20 cellular contexts compared by ENCODE assay signal in genomic region chr10:133481086-133481643, GRCh38. TPM values are rescaled to one million over a fixed set of nuclear protein-coding genes. Genes with fewer than 3 reads are reported as not detected.
"Had no signal": no experiment of that assay in that cellular context is flagged by ENCODE, and none has a peak within 500 bp of the region (broad histone marks: within the 10 kb centered on the region; RNA-seq: fewer than 3 reads in every experiment).

No MANE protein-coding gene starts in this region.

- DNase-seq: activated CD4-positive, alpha-beta memory T cell treated with anti-CD3 and anti-CD28 coated beads for 36 hours; activated CD4-positive, alpha-beta T cell treated with anti-CD3 and anti-CD28 coated beads for 1 hour; activated CD8-positive, alpha-beta memory T cell treated with anti-CD3 and anti-CD28 coated beads, Interleukin-2, amount 10 ng/mL, durations not matched to agents 7 days and 5 days; activated gamma-delta T cell; activated naive CD4-positive, alpha-beta T cell treated with anti-CD3 and anti-CD28 coated beads, Interleukin-2, amount 50 U/mL, for 16 hours; activated naive CD8-positive, alpha-beta T cell treated with anti-CD3 and anti-CD28 coated beads, Interleukin-2, amount 50 U/mL, for 24 hours; activated T-cell treated with anti-CD3 and anti-CD28 coated beads for 4 hours; cortex of kidney; endodermal cell; naive B cell; nucleus accumbens; small intestine; stimulated activated CD4-positive, alpha-beta T cell treated with anti-CD3 and anti-CD28 coated beads, Interleukin-2, amount 100 ng/mL, for 24 hours; stimulated activated naive B cell treated with anti-CD40 and anti-IgM and Interleukin-4, amounts not matched to agents 10 μg/mL and 1 μg/mL and 100 μg/mL, for 72 hours had no signal

- H3K27me3 Mint-ChIP-seq: activated CD4-positive, alpha-beta memory T cell treated with anti-CD3 and anti-CD28 coated beads for 36 hours; type B pancreatic cell had no signal

- H3K4me3 ChIP-seq: lung had no signal

- H3K27ac Mint-ChIP-seq: activated CD4-positive, alpha-beta memory T cell treated with anti-CD3 and anti-CD28 coated beads for 36 hours; activated CD8-positive, alpha-beta memory T cell treated with anti-CD3 and anti-CD28 coated beads, Interleukin-2, amount 10 ng/mL, durations not matched to agents 7 days and 5 days; activated naive CD8-positive, alpha-beta T cell treated with anti-CD3 and anti-CD28 coated beads, Interleukin-2, amount 50 U/mL, for 24 hours; endodermal cell; stimulated activated naive B cell treated with anti-CD40 and anti-IgM and Interleukin-4, amounts not matched to agents 10 μg/mL and 1 μg/mL and 100 μg/mL, for 72 hours; type B pancreatic cell had no signal

- H3K4me3 Mint-ChIP-seq: activated CD4-positive, alpha-beta memory T cell treated with anti-CD3 and anti-CD28 coated beads for 36 hours; activated CD8-positive, alpha-beta memory T cell treated with anti-CD3 and anti-CD28 coated beads, Interleukin-2, amount 10 ng/mL, durations not matched to agents 7 days and 5 days; activated naive CD8-positive, alpha-beta T cell treated with anti-CD3 and anti-CD28 coated beads, Interleukin-2, amount 50 U/mL, for 24 hours; endodermal cell; naive B cell; stimulated activated naive B cell treated with anti-CD40 and anti-IgM and Interleukin-4, amounts not matched to agents 10 μg/mL and 1 μg/mL and 100 μg/mL, for 72 hours; type B pancreatic cell had no signal

- H3K4me1 Mint-ChIP-seq: endodermal cell; naive B cell; stimulated activated naive B cell treated with anti-CD40 and anti-IgM and Interleukin-4, amounts not matched to agents 10 μg/mL and 1 μg/mL and 100 μg/mL, for 72 hours had no signal

- H3K36me3 Mint-ChIP-seq: type B pancreatic cell had no signal

- ATAC-seq: activated CD8-positive, alpha-beta memory T cell treated with anti-CD3 and anti-CD28 coated beads, Interleukin-2, amount 10 ng/mL, durations not matched to agents 7 days and 5 days; activated naive CD8-positive, alpha-beta T cell treated with anti-CD3 and anti-CD28 coated beads, Interleukin-2, amount 50 U/mL, for 24 hours; sciatic nerve; stimulated activated naive B cell treated with anti-CD40 and anti-IgM and Interleukin-4, amounts not matched to agents 10 μg/mL and 1 μg/mL and 100 μg/mL, for 72 hours had no signal

- H3K9me3 Mint-ChIP-seq: type B pancreatic cell had no signal

RNA-seq across cellular contexts. Expression of gene SCART1, which starts 27.4 kb away (rescaled TPM):
- total RNA-seq: kidney epithelial cell had no signal

RNA-seq across cellular contexts. Expression of gene SPRN, which starts 56.7 kb away (rescaled TPM):
- total RNA-seq: activated CD4-positive, alpha-beta memory T cell treated with anti-CD3 and anti-CD28 coated beads for 36 hours; activated CD8-positive, alpha-beta memory T cell treated with anti-CD3 and anti-CD28 coated beads, Interleukin-2, amount 10 ng/mL, durations not matched to agents 7 days and 5 days; mesenteric fat pad; mucosa of gallbladder had no signal
